In genomic region chr7:50544992-50545391, GRCh38 we compare ENCODE assay signal across 1 cellular context.
TF ChIP-seq lines count a peak whose summit lies in the region.

No MANE protein-coding gene starts in this region.

TF ChIP-seq in HepG2, 621 proteins besides CTCF, POLR2A, EP300 and RAD21 (continued from another document and continues in another):
- peak; percentile 89 for TF ChIP-seq ZBTB33 (CRISPR knock-in tag; IDR thresholded peaks at IDR 0.05)
- no peak for TF ChIP-seq ZHX1 (CRISPR knock-in tag; IDR thresholded peaks at IDR 0.05; ENCODE audit: low read depth)
- no peak for TF ChIP-seq SOX13 (IDR thresholded peaks at IDR 0.05)
- peak in 1 of 2 experiments; percentile 72; a peak in 2 of 4 replicates for TF ChIP-seq SOX13 (CRISPR knock-in tag; conservative IDR thresholded peaks at IDR 0.05 in 1 of 2, IDR thresholded peaks at IDR 0.05 in 1 of 2)
- no peak; the same call in 1 of the 2 replicates for TF ChIP-seq ARID5B (CRISPR knock-in tag; IDR thresholded peaks at IDR 0.05)
- TF ChIP-seq SRSF1 (optimal IDR thresholded peaks at IDR 0.05; ENCODE audit: low read depth, low read length) = no peak
- TF ChIP-seq ISX (CRISPR knock-in tag; conservative IDR thresholded peaks at IDR 0.05) = no peak
- peak; percentile 29; the same call in 1 of the 2 replicates for TF ChIP-seq HOXA3 (CRISPR knock-in tag; IDR thresholded peaks at IDR 0.05)
- TF ChIP-seq ZNF20 (CRISPR knock-in tag; IDR thresholded peaks at IDR 0.05) = no peak
- TF ChIP-seq HNF4G (IDR thresholded peaks at IDR 0.05; ENCODE audit: borderline replicate concordance, low read depth, low read length) = no peak
- TF ChIP-seq HNF4G (CRISPR knock-in tag; IDR thresholded peaks at IDR 0.05; ENCODE audit: borderline replicate concordance, low read depth) = no peak
- no peak for TF ChIP-seq ZNF17 (CRISPR knock-in tag; IDR thresholded peaks at IDR 0.05)
- no peak for TF ChIP-seq ZNF446 (CRISPR knock-in tag; IDR thresholded peaks at IDR 0.05)
- TF ChIP-seq TOPORS (CRISPR knock-in tag; IDR thresholded peaks at IDR 0.05) = no peak
- no peak for TF ChIP-seq ZNF672 (CRISPR knock-in tag; IDR thresholded peaks at IDR 0.05)
- no peak for TF ChIP-seq TOE1 (CRISPR knock-in tag; IDR thresholded peaks at IDR 0.05)
- TF ChIP-seq ZGPAT (CRISPR knock-in tag; IDR thresholded peaks at IDR 0.05) = no peak
- TF ChIP-seq TBX3 (IDR thresholded peaks at IDR 0.05; ENCODE audit: borderline replicate concordance) = no peak
- no peak for TF ChIP-seq HNRNPLL (IDR thresholded peaks at IDR 0.05; ENCODE audit: low read depth, low read length, poor library complexity, severe bottlenecking)
- no peak for TF ChIP-seq ZNF547 (CRISPR knock-in tag; IDR thresholded peaks at IDR 0.05)
- no peak for TF ChIP-seq BORCS8-MEF2B (CRISPR knock-in tag; IDR thresholded peaks at IDR 0.05)
- no peak for TF ChIP-seq ZNF552 (CRISPR knock-in tag; IDR thresholded peaks at IDR 0.05; ENCODE audit: borderline replicate concordance)
- no peak for TF ChIP-seq ZNF256 (CRISPR knock-in tag; conservative IDR thresholded peaks at IDR 0.05)
- no peak for TF ChIP-seq HNF1B (CRISPR knock-in tag; IDR thresholded peaks at IDR 0.05)
- TF ChIP-seq RNF219 (CRISPR knock-in tag; IDR thresholded peaks at IDR 0.05) = no peak
- TF ChIP-seq ZNF274 (CRISPR knock-in tag; IDR thresholded peaks at IDR 0.05) = no peak
- no peak for TF ChIP-seq GTF2F1 (IDR thresholded peaks at IDR 0.05; ENCODE audit: low read length)
- TF ChIP-seq CREB3 (CRISPR knock-in tag; IDR thresholded peaks at IDR 0.05) = no peak
- no peak for TF ChIP-seq ZNF883 (CRISPR knock-in tag; IDR thresholded peaks at IDR 0.05; ENCODE audit: not compliant biosample characterization)
- TF ChIP-seq GATAD2A (CRISPR knock-in tag; IDR thresholded peaks at IDR 0.05) = peak; percentile 43; the same call in 1 of the 2 replicates
- no peak for TF ChIP-seq MAFG (CRISPR knock-in tag; IDR thresholded peaks at IDR 0.05)
- no peak for TF ChIP-seq HNF1A (IDR thresholded peaks at IDR 0.05; ENCODE audit: low read depth)
- no peak for TF ChIP-seq HNF1A (CRISPR knock-in tag; IDR thresholded peaks at IDR 0.05; ENCODE audit: borderline replicate concordance)
- TF ChIP-seq ARID2 (CRISPR knock-in tag; IDR thresholded peaks at IDR 0.05; ENCODE audit: borderline replicate concordance) = no peak
- no peak for TF ChIP-seq SNRNP70 (IDR thresholded peaks at IDR 0.05; ENCODE audit: low read depth, low read length)
- TF ChIP-seq ETS1 (CRISPR knock-in tag; IDR thresholded peaks at IDR 0.05) = no peak
- no peak for TF ChIP-seq SOX6 (IDR thresholded peaks at IDR 0.05)
- peak; percentile 48; the same call in 1 of the 2 replicates for TF ChIP-seq SOX6 (CRISPR knock-in tag; IDR thresholded peaks at IDR 0.05)
